Comparison of ENCODE assay signal across 7 cellular contexts in the genomic region with DNA sequence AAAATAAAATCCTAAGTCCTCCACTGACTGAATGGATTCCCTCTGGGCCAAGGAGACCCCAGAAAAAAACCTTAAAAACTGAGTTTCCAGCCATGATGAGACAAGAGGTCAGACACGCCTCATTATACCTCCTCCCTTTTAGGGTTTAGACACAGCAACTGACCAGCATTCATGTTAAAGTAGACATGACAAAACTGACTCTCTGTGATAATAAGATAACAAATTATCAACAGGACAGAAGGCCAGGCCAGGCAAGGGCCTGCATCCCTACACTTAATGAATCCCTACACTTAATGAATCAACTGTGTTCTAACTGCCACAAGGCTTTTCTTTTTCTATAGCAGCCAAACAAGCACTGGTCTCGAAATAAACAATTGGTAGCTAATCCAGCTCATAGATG.
"Had no signal": no experiment of that assay in that cellular context is flagged by ENCODE, and none has a peak within 500 bp of the region (broad histone marks: within the 10 kb centered on the region; RNA-seq: fewer than 3 reads in every experiment).

No MANE protein-coding gene starts in this region.

- DNase-seq: H9, HCEC 1CT, IMR-90 had no signal

- ATAC-seq: GM23338 had no signal

- H3K9me3 Mint-ChIP-seq: GM23338, H9 had no signal

- H3K4me3 ChIP-seq: GM23338 had no signal

- FAIRE-seq: H1, H54, HTR-8/SVneo had no signal

- H3K4me3 Mint-ChIP-seq: GM23338, H9 had no signal

- H3K4me2 ChIP-seq: GM23338 had no signal

- H3K27ac Mint-ChIP-seq: GM23338, H9 had no signal

- H2AFZ ChIP-seq: GM23338 had no signal
